In the genomic region with DNA sequence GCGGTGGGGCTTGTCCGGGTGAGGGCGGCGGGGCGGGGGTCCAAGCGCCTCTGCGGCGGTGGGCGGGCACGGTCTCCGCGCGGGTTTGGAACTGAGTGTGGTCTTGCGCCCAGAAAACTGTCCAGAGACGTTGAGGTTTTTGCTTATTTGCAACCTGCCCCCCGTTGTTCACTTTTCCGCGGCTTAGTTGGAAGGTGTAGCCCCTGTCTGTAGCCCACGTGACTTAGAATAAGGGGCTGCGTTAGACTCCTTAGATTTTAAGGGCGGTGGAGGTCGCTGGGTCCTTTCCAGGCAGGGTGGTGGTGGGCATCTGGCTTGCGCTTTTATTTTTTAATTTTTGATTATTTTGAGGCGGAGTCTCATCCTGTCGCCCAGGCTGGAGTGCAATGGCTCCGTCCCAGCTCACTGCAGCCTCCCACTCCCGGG, we compare ENCODE assay signal across 8 cellular contexts. TPM values are rescaled to one million over a fixed set of nuclear protein-coding genes. Genes with fewer than 3 reads are reported as not detected.
DNase-seq lines count a peak whose midpoint lies in the region; ATAC-seq, FAIRE-seq and TF ChIP-seq lines count a peak whose summit lies in the region.

No MANE protein-coding gene starts in this region.

- H3K9me3 Mint-ChIP-seq in endothelial cell (ENCODE audit: unreplicated experiment) = no peaks in the 10 kb centered on the region

- H3K4me3 Mint-ChIP-seq in endothelial cell (ENCODE audit: unreplicated experiment) = peak overlapping the region; percentile 96

- 1% methylated on average over 27 of the region's 27 CpGs for WGBS in pancreas, 2 donors

- peaks cover 5% of the 10 kb centered on the region for H3K27me3 Mint-ChIP-seq in endothelial cell (ENCODE audit: unreplicated experiment)

- ATAC-seq in pancreas = peak in 1 of 4 donors; percentile 1
- ATAC-seq in HG03139 (IDR thresholded peaks at IDR 0.05; ENCODE audit: unreplicated experiment) = no peak
- no peak for ATAC-seq in esophagus mucosa

- peak; percentile 50 for DNase-seq in NCI-H69 (lab: John Stamatoyannopoulos, UW)
- no peak for DNase-seq in endothelial cell (ENCODE audit: low spot score)
- no peak for DNase-seq in pancreas
- no peak for DNase-seq in caudate nucleus (lab: John Stamatoyannopoulos, UW)
- no peak for DNase-seq in C1 segment of cervical spinal cord (lab: John Stamatoyannopoulos, UW)

- H3K27ac ChIP-seq in pancreas (peak overlapping the region in 2 of 4 donors; percentile 87 to 89), caudate nucleus (ENCODE audit: low read depth, low read length) (no peak overlapping the region)

- no peaks in the 10 kb centered on the region for H3K9me3 ChIP-seq in ES-I3 (ENCODE audit: control insufficient read depth, insufficient read depth, low read length)
- H3K9me3 ChIP-seq in pancreas = no peaks in the 10 kb centered on the region

- peak overlapping the region; percentile 52 for H3K27ac Mint-ChIP-seq in endothelial cell (ENCODE audit: unreplicated experiment)

- H3K27me3 ChIP-seq in pancreas = no peaks in the 10 kb centered on the region

- H3K36me3 Mint-ChIP-seq in endothelial cell (ENCODE audit: low read depth, unreplicated experiment) = peaks cover 28% of the 10 kb centered on the region

- intact Hi-C loops in pancreas (cut with DNase I) = no loop called here

- peaks cover 3% of the 10 kb centered on the region for H3K4me1 Mint-ChIP-seq in endothelial cell (ENCODE audit: unreplicated experiment)

- FAIRE-seq in pancreas (lab: Jason Lieb, UNC) = no peak

- TF ChIP-seq CTCF in endothelial cell (IDR thresholded peaks at IDR 0.05; ENCODE audit: unreplicated experiment) = no peak
- no peak for TF ChIP-seq CTCF in pancreas (IDR thresholded peaks at IDR 0.05)

- peak overlapping the region; percentile 87 for H3K9ac ChIP-seq in ES-I3 (ENCODE audit: low read depth, low read length)

- H3K4me3 ChIP-seq in pancreas = peak overlapping the region; percentile 77 to 95 (median 80)

- H3K36me3 ChIP-seq in ES-I3 (ENCODE audit: insufficient read depth, low read length) (peaks cover 16% of the 10 kb centered on the region), pancreas (peaks cover 11 to 34% (median 16%) of the 10 kb centered on the region in 3 donors)

- H3K4me1 ChIP-seq in ES-I3 (ENCODE audit: insufficient read depth, low read length) (peaks cover 5% of the 10 kb centered on the region; the same call in 1 of the 2 replicates), pancreas (peaks cover 0 to 17% (median 6%) of the 10 kb centered on the region in 3 donors)

RNA-seq across cellular contexts. Expression of a gene that starts 0.8 kb away (rescaled TPM):
- total RNA-seq in endothelial cell (ENCODE audit: unreplicated experiment) = 1,175 TPM
- 1,000 to 10,000 TPM in 1 of 6 donors, 100 to 1,000 TPM in 5; 596 to 1,125 (median 797) TPM for total RNA-seq in pancreas
- 1,000 to 10,000 TPM; 1,641 to 1,709 TPM for polyA plus RNA-seq in pancreas
- 1,167 TPM for total RNA-seq in esophagus mucosa

RNA-seq across cellular contexts. Expression of a gene that starts 11.0 kb away (rescaled TPM):
- 1.9 TPM for total RNA-seq in endothelial cell (ENCODE audit: unreplicated experiment)
- total RNA-seq in pancreas = under 1 TPM in 5 of 6 donors, not detected in 1; 0.04 to 0.23 (median 0.06) TPM
- polyA plus RNA-seq in pancreas = under 1 TPM; 0.05 to 0.27 TPM
- total RNA-seq in esophagus mucosa = 0.48 TPM

RNA-seq across cellular contexts. Expression of a gene that starts 31.6 kb away (rescaled TPM):
- total RNA-seq in endothelial cell (ENCODE audit: unreplicated experiment) (145 TPM), pancreas (10 to 100 TPM; 35.3 to 67.4 (median 48.7) TPM), esophagus mucosa (91.6 TPM)
- polyA plus RNA-seq in pancreas = 10 to 100 TPM; 63.8 to 64.4 TPM

RNA-seq across cellular contexts. Expression of a gene that starts 37.6 kb away (rescaled TPM):
- 18.1 TPM for total RNA-seq in endothelial cell (ENCODE audit: unreplicated experiment)
- total RNA-seq in pancreas = 100 to 1,000 TPM in 1 of 6 donors, 10 to 100 TPM in 5; 46.2 to 116 (median 64.4) TPM
- polyA plus RNA-seq in pancreas = 100 to 1,000 TPM in 1 of 2 donors, 10 to 100 TPM in 1; 65.2 to 200 TPM
- 19.2 TPM for total RNA-seq in esophagus mucosa

RNA-seq across cellular contexts. Expression of a gene that starts 40.1 kb away (rescaled TPM):
- total RNA-seq in endothelial cell (ENCODE audit: unreplicated experiment) (29.7 TPM), pancreas (10 to 100 TPM; 10.7 to 19.3 (median 13.4) TPM), esophagus mucosa (19.2 TPM)
- 10 to 100 TPM; 21.5 to 39.0 TPM for polyA plus RNA-seq in pancreas
